Comparison of ENCODE assay signal across 8 cellular contexts in genomic region chr17:2814049-2814448, GRCh38. TPM values are rescaled to one million over a fixed set of nuclear protein-coding genes. Genes with fewer than 3 reads are reported as not detected.
DNase-seq lines count a peak whose midpoint lies in the region; ATAC-seq lines count a peak whose summit lies in the region.

No MANE protein-coding gene starts in this region.

- no peaks in the 10 kb centered on the region for H3K36me3 Mint-ChIP-seq in activated T-cell treated with anti-CD3 and anti-CD28 coated beads, Interleukin-2, amount 50 U/mL, for 4 hours (ENCODE audit: insufficient read depth)
- H3K36me3 Mint-ChIP-seq in activated naive CD8-positive, alpha-beta T cell treated with anti-CD3 and anti-CD28 coated beads for 36 hours: no peaks in the 10 kb centered on the region
- H3K36me3 Mint-ChIP-seq in stimulated activated naive CD8-positive, alpha-beta T cell treated with anti-CD3 and anti-CD28 coated beads, Interleukin-15, Interleukin-2, amounts not matched to agents 100 ng/mL and 50 ng/mL, for 24 hours (ENCODE audit: low read depth): no peaks in the 10 kb centered on the region

- ATAC-seq in activated T-cell treated with anti-CD3 and anti-CD28 coated beads, Interleukin-2, amount 50 U/mL, for 4 hours: peak; percentile 20 to 23
- ATAC-seq in HG03442 (IDR thresholded peaks at IDR 0.05; ENCODE audit: unreplicated experiment): peak; percentile 7

- no peaks in the 10 kb centered on the region for H3K27me3 Mint-ChIP-seq in activated T-cell treated with anti-CD3 and anti-CD28 coated beads, Interleukin-2, amount 50 U/mL, for 4 hours (ENCODE audit: low read depth)
- peaks cover 45% of the 10 kb centered on the region for H3K27me3 Mint-ChIP-seq in activated naive CD8-positive, alpha-beta T cell treated with anti-CD3 and anti-CD28 coated beads for 36 hours
- H3K27me3 Mint-ChIP-seq in stimulated activated naive CD8-positive, alpha-beta T cell treated with anti-CD3 and anti-CD28 coated beads, Interleukin-15, Interleukin-2, amounts not matched to agents 100 ng/mL and 50 ng/mL, for 24 hours: peaks cover 25% of the 10 kb centered on the region

- no peak overlapping the region for H3K27ac Mint-ChIP-seq in activated naive CD8-positive, alpha-beta T cell treated with anti-CD3 and anti-CD28 coated beads for 36 hours
- H3K27ac Mint-ChIP-seq in stimulated activated naive CD8-positive, alpha-beta T cell treated with anti-CD3 and anti-CD28 coated beads, Interleukin-15, Interleukin-2, amounts not matched to agents 100 ng/mL and 50 ng/mL, for 24 hours: no peak overlapping the region

- DNase-seq in activated T-cell treated with anti-CD3 and anti-CD28 coated beads, Interleukin-2, amount 50 U/mL, for 4 hours: no peak
- DNase-seq in activated T-cell treated with anti-CD3 and anti-CD28 coated beads, Interleukin-2, amount 50 U/mL, for 1 hour: no peak
- DNase-seq in activated naive CD8-positive, alpha-beta T cell treated with anti-CD3 and anti-CD28 coated beads for 36 hours: peak; percentile 21
- DNase-seq in DMS53 (lab: John Stamatoyannopoulos, UW) (no peak), NCI-H2029 treated with DMSO at 0.1 percent for 48 hours (lab: John Stamatoyannopoulos, UW) (no peak)
- DNase-seq in stimulated activated CD4-positive, alpha-beta T cell treated with anti-CD3 and anti-CD28 coated beads, Interleukin-15, amount 100 ng/mL, for 24 hours: no peak

- H3K9me3 Mint-ChIP-seq in activated T-cell treated with anti-CD3 and anti-CD28 coated beads, Interleukin-2, amount 50 U/mL, for 4 hours: no peaks in the 10 kb centered on the region
- no peaks in the 10 kb centered on the region for H3K9me3 Mint-ChIP-seq in activated naive CD8-positive, alpha-beta T cell treated with anti-CD3 and anti-CD28 coated beads for 36 hours
- no peaks in the 10 kb centered on the region for H3K9me3 Mint-ChIP-seq in stimulated activated naive CD8-positive, alpha-beta T cell treated with anti-CD3 and anti-CD28 coated beads, Interleukin-15, Interleukin-2, amounts not matched to agents 100 ng/mL and 50 ng/mL, for 24 hours

- H3K4me1 Mint-ChIP-seq in activated T-cell treated with anti-CD3 and anti-CD28 coated beads, Interleukin-2, amount 50 U/mL, for 4 hours (ENCODE audit: low read depth): peaks cover 40% of the 10 kb centered on the region
- H3K4me1 Mint-ChIP-seq in activated naive CD8-positive, alpha-beta T cell treated with anti-CD3 and anti-CD28 coated beads for 36 hours: peaks cover 16% of the 10 kb centered on the region
- peaks cover 31% of the 10 kb centered on the region for H3K4me1 Mint-ChIP-seq in stimulated activated naive CD8-positive, alpha-beta T cell treated with anti-CD3 and anti-CD28 coated beads, Interleukin-15, Interleukin-2, amounts not matched to agents 100 ng/mL and 50 ng/mL, for 24 hours (ENCODE audit: low read depth)

- H3K4me3 Mint-ChIP-seq in activated T-cell treated with anti-CD3 and anti-CD28 coated beads, Interleukin-2, amount 50 U/mL, for 4 hours: peak overlapping the region; percentile 55
- H3K4me3 Mint-ChIP-seq in activated naive CD8-positive, alpha-beta T cell treated with anti-CD3 and anti-CD28 coated beads for 36 hours: no peak overlapping the region
- peak overlapping the region; percentile 30 for H3K4me3 Mint-ChIP-seq in stimulated activated naive CD8-positive, alpha-beta T cell treated with anti-CD3 and anti-CD28 coated beads, Interleukin-15, Interleukin-2, amounts not matched to agents 100 ng/mL and 50 ng/mL, for 24 hours

RNA-seq across cellular contexts. Expression of gene RAP1GAP2, which starts 17.8 kb away (rescaled TPM):
- total RNA-seq in activated T-cell treated with anti-CD3 and anti-CD28 coated beads, Interleukin-2, amount 50 U/mL, for 4 hours: 1 to 10 TPM in 2 of 3 donors, under 1 TPM in 1; 0.29 to 1.6 (median 1.2) TPM
- not detected for total RNA-seq in activated naive CD8-positive, alpha-beta T cell treated with anti-CD3 and anti-CD28 coated beads for 36 hours
